In genomic region chr3:18345015-18345367, GRCh38 we compare ENCODE assay signal across 17 cellular contexts.
A peak's percentile ranks its signal among the peaks of the same experiment; 100 is the strongest.
DNase-seq lines count a peak whose midpoint lies in the region; ATAC-seq and TF ChIP-seq lines count a peak whose summit lies in the region.
"Had no signal": no experiment of that assay in that cellular context is flagged by ENCODE, and none has a peak within 500 bp of the region (broad histone marks: within the 10 kb centered on the region; RNA-seq: fewer than 3 reads in every experiment).

No MANE protein-coding gene starts in this region.

- POLR2A ChIA-PET in CD4-positive, alpha-beta T cell (lab: Charles Lee): interaction anchor here (0.6 kb wide), 1 partner anchor 22 kb away, joined by 3 read pairs; no protein-coding TSS in a partner anchor

- no peak for ATAC-seq in CD4-positive, alpha-beta T cell (ENCODE audit: poor library complexity)
- ATAC-seq in HG03432 (IDR thresholded peaks at IDR 0.05; ENCODE audit: unreplicated experiment): no peak

- no peaks in the 10 kb centered on the region for H3K27me3 Mint-ChIP-seq in CD4-positive, alpha-beta T cell

- no peak for TF ChIP-seq CTCF in CD4-positive, alpha-beta T cell (IDR thresholded peaks at IDR 0.05)

- CTCF ChIA-PET in CD4-positive, alpha-beta T cell (lab: Charles Lee): no interaction called here

- peaks cover 44% of the 10 kb centered on the region for H3K4me1 Mint-ChIP-seq in CD4-positive, alpha-beta T cell (ENCODE audit: low read depth)

- DNase-seq in NCI-H510A treated with DMSO at 0.1 percent for 48 hours (lab: John Stamatoyannopoulos, UW) (peak; percentile 32), NCI-H510A (lab: John Stamatoyannopoulos, UW) (no peak), iPS DF 19.7 (ENCODE audit: low read depth, low spot score) (peak; percentile 25), activated gamma-delta T cell (lab: John Stamatoyannopoulos, UW) (no peak), NCI-H82 treated with DMSO at 0.1 percent for 48 hours (lab: John Stamatoyannopoulos, UW; ENCODE audit: unreplicated experiment) (no peak)
- DNase-seq in CD4-positive, alpha-beta T cell: no peak
- DNase-seq: 8988T; C1 segment of cervical spinal cord; DMS53; NCI-H1105 treated with DMSO at 0.1 percent for 48 hours; NCI-H2029; NCI-H524 treated with DMSO at 0.1 percent for 48 hours; NK-92 treated with Interleukin-12 subunit alpha and Interleukin-12 subunit beta, amount 100 ng/mL, for 24 hours had no signal

- peak overlapping the region; percentile 40 for H3K27ac Mint-ChIP-seq in CD4-positive, alpha-beta T cell

- no peaks in the 10 kb centered on the region for H3K9me3 ChIP-seq in CD4-positive, alpha-beta T cell (ENCODE audit: control insufficient read depth, low read length)
- no peaks in the 10 kb centered on the region for H3K9me3 ChIP-seq in KOPT-K1 (ENCODE audit: insufficient read depth, low read length, poor library complexity, severe bottlenecking)
- H3K9me3 ChIP-seq: Caco-2, HAP-1 had no signal

- no peak overlapping the region for H3K27ac ChIP-seq in CD4-positive, alpha-beta T cell (ENCODE audit: low read depth, low read length)
- peak overlapping the region; percentile 7 for H3K27ac ChIP-seq in KOPT-K1 (ENCODE audit: low read depth, low read length, poor library complexity, severe bottlenecking)

- H3K9me3 Mint-ChIP-seq in CD4-positive, alpha-beta T cell: no peaks in the 10 kb centered on the region

- intact Hi-C loops in CD4-positive, alpha-beta T cell (cut with DNase I, micrococcal nuclease): no loop called here

- H3K36me3 ChIP-seq in KOPT-K1 (ENCODE audit: insufficient read depth, low read length): peaks cover 30% of the 10 kb centered on the region

- no peak overlapping the region for H3K4me3 Mint-ChIP-seq in CD4-positive, alpha-beta T cell

- H3K36me3 Mint-ChIP-seq in CD4-positive, alpha-beta T cell (ENCODE audit: low read depth): peaks cover 32% of the 10 kb centered on the region

- no peaks in the 10 kb centered on the region for H3K27me3 ChIP-seq in CD4-positive, alpha-beta T cell (ENCODE audit: control insufficient read depth, insufficient read depth, low read length)

Comparison
In these comparisons a context has a peak if more than half of its experiments do, and no peak if none do; other contexts are left out.
1. DNase-seq: peak in NCI-H510A treated with DMSO at 0.1 percent for 48 hours (single experiment) and iPS DF 19.7 (single experiment); none in NCI-H510A (single experiment), CD4-positive, alpha-beta T cell (0 of 10), activated gamma-delta T cell (single experiment) and NCI-H82 treated with DMSO at 0.1 percent for 48 hours (single experiment).